36 cellular contexts compared by ENCODE assay signal in genomic region chr18:875912-876311, GRCh38. TPM values are rescaled to one million over a fixed set of nuclear protein-coding genes. Genes with fewer than 3 reads are reported as not detected.
"Had no signal": no experiment of that assay in that cellular context is flagged by ENCODE, and none has a peak within 500 bp of the region (broad histone marks: within the 10 kb centered on the region; RNA-seq: fewer than 3 reads in every experiment).

No MANE protein-coding gene starts in this region.

- ATAC-seq: activated naive CD4-positive, alpha-beta T cell treated with anti-CD3 and anti-CD28 coated beads, Interleukin-2, amount 50 U/mL, for 72 hours; activated naive CD8-positive, alpha-beta T cell treated with anti-CD3 and anti-CD28 coated beads, Interleukin-2, amount 50 U/mL, for 24 hours; activated T-cell treated with anti-CD3 and anti-CD28 coated beads, Interleukin-2, amount 50 U/mL, for 4 hours; activated T-cell treated with anti-CD3 and anti-CD28 coated beads, Interleukin-2, amount 50 U/mL, for 72 hours; activated T-helper 17 cell treated with anti-CD3 and anti-CD28 coated beads, Interleukin-2, amount 50 U/mL, for 72 hours; body of pancreas had no signal

- FAIRE-seq: astrocyte, bronchial epithelial cell had no signal

- H3K36me3 ChIP-seq: adrenal gland, ascending aorta, brain microvascular endothelial cell, breast epithelium, cardiac muscle cell had no signal

- H3K9me3 ChIP-seq: adrenal gland, ascending aorta, body of pancreas had no signal

- DNase-seq: activated effector memory CD4-positive, alpha-beta T cell treated with anti-CD3 and anti-CD28 coated beads, Interleukin-2, amount 50 U/mL, for 16 hours; activated effector memory CD4-positive, alpha-beta T cell treated with Interleukin-2 at 50 U/mL for 16 hours; activated gamma-delta T cell; activated gamma-delta T cell treated with Interleukin-2 at 50 U/mL for 16 hours; activated naive CD4-positive, alpha-beta T cell; activated naive CD4-positive, alpha-beta T cell treated with anti-CD3 and anti-CD28 coated beads for 36 hours; activated naive CD4-positive, alpha-beta T cell treated with anti-CD3 and anti-CD28 coated beads, Interleukin-2, amount 10 ng/mL, durations not matched to agents 7 days and 5 days; activated naive CD4-positive, alpha-beta T cell treated with anti-CD3 and anti-CD28 coated beads, Interleukin-2, amount 50 U/mL, for 16 hours; activated naive CD4-positive, alpha-beta T cell treated with Interleukin-2 at 50 U/mL for 16 hours; activated naive CD8-positive, alpha-beta T cell treated with anti-CD3 and anti-CD28 coated beads for 36 hours; activated naive CD8-positive, alpha-beta T cell treated with anti-CD3 and anti-CD28 coated beads, Interleukin-2, amount 10 ng/mL, durations not matched to agents 7 days and 5 days; activated naive CD8-positive, alpha-beta T cell treated with anti-CD3 and anti-CD28 coated beads, Interleukin-2, amount 50 U/mL, for 24 hours; activated T-cell treated with anti-CD3 and anti-CD28 coated beads, Interleukin-2, amount 50 U/mL, for 24 hours; activated T-cell treated with anti-CD3 and anti-CD28 coated beads, Interleukin-2, amount 50 U/mL, for 4 hours; activated T-cell treated with anti-CD3 and anti-CD28 coated beads, Interleukin-2, amount 50 U/mL, for 48 hours; activated T-cell treated with anti-CD3 and anti-CD28 coated beads, Interleukin-2, amount 50 U/mL, for 72 hours; adrenal gland; amniotic stem cell; amygdala; anterior cingulate cortex; aorta; body of pancreas; brain microvascular endothelial cell; caudate nucleus; central memory CD4-positive, alpha-beta T cell; cerebellar nuclear complex had no signal

- H3K4me1 ChIP-seq: adrenal gland, ascending aorta, body of pancreas, breast epithelium had no signal

- H3K27ac ChIP-seq: adrenal gland, ascending aorta, body of pancreas, brain microvascular endothelial cell, breast epithelium, cardiac muscle cell had no signal

- H3K4me3 ChIP-seq: adrenal gland, ascending aorta, body of pancreas, breast epithelium, cardiac muscle cell had no signal

- H3K27me3 ChIP-seq: ascending aorta, body of pancreas, brain microvascular endothelial cell, breast epithelium, cardiac muscle cell had no signal

RNA-seq across cellular contexts. Expression of gene ADCYAP1, which starts 28.8 kb away (rescaled TPM):
- total RNA-seq: activated naive CD4-positive, alpha-beta T cell treated with anti-CD3 and anti-CD28 coated beads for 36 hours; activated naive CD4-positive, alpha-beta T cell treated with anti-CD3 and anti-CD28 coated beads, Interleukin-2, amount 50 U/mL, for 72 hours; activated naive CD8-positive, alpha-beta T cell treated with anti-CD3 and anti-CD28 coated beads for 36 hours; activated naive CD8-positive, alpha-beta T cell treated with anti-CD3 and anti-CD28 coated beads, Interleukin-2, amount 10 ng/mL, durations not matched to agents 7 days and 5 days; activated T-cell treated with anti-CD3 and anti-CD28 coated beads, Interleukin-2, amount 50 U/mL, for 4 hours; activated T-cell treated with anti-CD3 and anti-CD28 coated beads, Interleukin-2, amount 50 U/mL, for 72 hours; activated T-helper 1 cell treated with anti-CD3 and anti-CD28 coated beads, Interleukin-12 subunit alpha, Interleukin-12 subunit beta, Interleukin-2, Interleukin-4 antibody, amounts not matched to agents 30 ng/mL and 10 ng/mL and 1 ng/mL, durations not matched to agents 14 hours and 24 hours and 36 hours; activated T-helper 17 cell treated with anti-CD3 and anti-CD28 coated beads, Interleukin-2, amount 50 U/mL, for 72 hours; activated T-helper 2 cell treated with anti-CD3 and anti-CD28 coated beads, Interferon-gamma antibody, Interleukin-2, Interleukin-4, amounts not matched to agents 10 μg/mL and 5 μg/mL and 100 μg/mL, durations not matched to agents 14 hours and 24 hours and 36 hours; ascending aorta; astrocyte; bronchial epithelial cell; cardiac muscle cell; chondrocyte had no signal
- polyA plus RNA-seq: aorta, cardiac muscle cell had no signal
